8 cellular contexts compared by ENCODE assay signal in the genomic region with DNA sequence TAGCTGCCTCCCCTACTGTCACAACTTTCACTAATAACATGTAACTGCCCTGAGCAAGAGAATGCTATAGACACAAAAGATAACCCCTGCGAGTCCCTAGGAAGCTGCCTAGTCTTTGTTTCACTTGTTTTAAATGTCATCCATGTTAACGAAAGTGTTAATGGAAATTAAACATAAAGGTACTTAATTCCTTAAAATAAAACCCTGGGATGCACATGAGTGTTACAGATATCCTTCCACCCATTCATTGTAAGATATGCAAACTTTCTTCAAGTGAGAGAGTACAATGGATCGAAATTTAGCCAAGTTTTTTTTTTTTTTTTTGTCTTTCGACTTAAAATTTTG.
DNase-seq lines count a peak whose midpoint lies in the region; ATAC-seq, FAIRE-seq and TF ChIP-seq lines count a peak whose summit lies in the region.
"Had no signal": no experiment of that assay in that cellular context is flagged by ENCODE, and none has a peak within 500 bp of the region (broad histone marks: within the 10 kb centered on the region; RNA-seq: fewer than 3 reads in every experiment).

No MANE protein-coding gene starts in this region.

- FAIRE-seq in RCC 7860 (lab: Jason Lieb, UNC), result no peak

- H3K27me3 Mint-ChIP-seq in activated naive CD8-positive, alpha-beta T cell, result peaks cover 44% of the 10 kb centered on the region
- no peaks in the 10 kb centered on the region for H3K27me3 Mint-ChIP-seq in stimulated activated naive B cell treated with anti-CD40 and anti-IgM and Interleukin-4, amounts not matched to agents 10 μg/mL and 1 μg/mL and 100 μg/mL, for 72 hours

- DNase-seq in HFF-Myc (ENCODE audit: extremely low read depth, low read depth), result no peak
- DNase-seq in stimulated activated naive B cell treated with anti-CD40 and anti-IgM and Interleukin-4, amounts not matched to agents 10 μg/mL and 1 μg/mL and 100 μg/mL, for 72 hours, result no peak
- DNase-seq in RCC 7860 (ENCODE audit: low spot score), result no peak
- no peak for DNase-seq in activated naive CD4-positive, alpha-beta T cell treated with Interleukin-2 at 50 U/mL for 16 hours
- no peak for DNase-seq in globus pallidus (ENCODE audit: low spot score)
- DNase-seq: NCI-H187 treated with DMSO at 0.1 percent for 48 hours had no signal

- H3K9me3 ChIP-seq in iPS-18c (ENCODE audit: control insufficient read depth, insufficient read depth, low read length), result no peaks in the 10 kb centered on the region

- peak overlapping the region; percentile 81 for H3K4me3 Mint-ChIP-seq in activated naive CD8-positive, alpha-beta T cell
- H3K4me3 Mint-ChIP-seq in stimulated activated naive B cell treated with anti-CD40 and anti-IgM and Interleukin-4, amounts not matched to agents 10 μg/mL and 1 μg/mL and 100 μg/mL, for 72 hours, result peak overlapping the region; percentile 99 to 100

- H3K4me1 Mint-ChIP-seq in activated naive CD8-positive, alpha-beta T cell (ENCODE audit: low read depth), result peaks cover 16% of the 10 kb centered on the region
- peaks cover 39 to 63% of the 10 kb centered on the region in 2 donors for H3K4me1 Mint-ChIP-seq in stimulated activated naive B cell treated with anti-CD40 and anti-IgM and Interleukin-4, amounts not matched to agents 10 μg/mL and 1 μg/mL and 100 μg/mL, for 72 hours

- no peaks in the 10 kb centered on the region for H3K9me3 Mint-ChIP-seq in activated naive CD8-positive, alpha-beta T cell (ENCODE audit: low read depth)
- H3K9me3 Mint-ChIP-seq in stimulated activated naive B cell treated with anti-CD40 and anti-IgM and Interleukin-4, amounts not matched to agents 10 μg/mL and 1 μg/mL and 100 μg/mL, for 72 hours, result no peaks in the 10 kb centered on the region

- no peak for ATAC-seq in stimulated activated naive B cell treated with anti-CD40 and anti-IgM and Interleukin-4, amounts not matched to agents 10 μg/mL and 1 μg/mL and 100 μg/mL, for 72 hours (replicated peaks)

- H3K4me3 ChIP-seq in HFF-Myc (replicated peaks; ENCODE audit: low read depth, low read length) (peak overlapping the region; percentile 93), iPS-18c (ENCODE audit: insufficient read depth, low read depth, low read length) (peak overlapping the region; percentile 76)

- H3K27ac Mint-ChIP-seq in activated naive CD8-positive, alpha-beta T cell, result no peak overlapping the region
- peak overlapping the region; percentile 99 for H3K27ac Mint-ChIP-seq in stimulated activated naive B cell treated with anti-CD40 and anti-IgM and Interleukin-4, amounts not matched to agents 10 μg/mL and 1 μg/mL and 100 μg/mL, for 72 hours

- no peaks in the 10 kb centered on the region for H3K36me3 Mint-ChIP-seq in activated naive CD8-positive, alpha-beta T cell
- peaks cover 4 to 6% of the 10 kb centered on the region in 2 donors for H3K36me3 Mint-ChIP-seq in stimulated activated naive B cell treated with anti-CD40 and anti-IgM and Interleukin-4, amounts not matched to agents 10 μg/mL and 1 μg/mL and 100 μg/mL, for 72 hours

- TF ChIP-seq CTCF in HFF-Myc (IDR thresholded peaks at IDR 0.05; ENCODE audit: low read depth, low read length, missing control alignments), result no peak
